Comparison of ENCODE assay signal across 1 cellular context in the genomic region with DNA sequence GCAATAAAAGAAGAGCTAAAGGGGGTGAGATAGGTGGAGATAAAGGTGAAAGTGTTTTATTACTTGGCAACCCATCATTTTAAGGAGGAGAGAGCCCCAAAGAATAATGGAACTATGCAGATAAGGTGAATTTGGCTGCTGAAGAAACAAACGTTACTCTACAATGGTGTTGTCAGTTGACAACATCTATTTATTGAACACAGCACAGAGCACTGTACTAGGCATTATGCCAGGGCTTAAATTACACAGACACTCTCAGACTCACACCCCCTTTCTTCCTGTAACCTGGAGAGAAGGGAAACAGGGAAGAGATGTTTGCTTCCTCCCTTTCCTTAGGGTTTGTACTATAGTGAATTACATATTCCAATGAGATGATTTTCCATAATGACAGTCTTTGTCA.
TF ChIP-seq lines count a peak whose summit lies in the region.

No MANE protein-coding gene starts in this region.

TF ChIP-seq in HEK293, 187 proteins besides CTCF, POLR2A, EP300 and RAD21 (continued from another document):
- TF ChIP-seq, protein P1, sequence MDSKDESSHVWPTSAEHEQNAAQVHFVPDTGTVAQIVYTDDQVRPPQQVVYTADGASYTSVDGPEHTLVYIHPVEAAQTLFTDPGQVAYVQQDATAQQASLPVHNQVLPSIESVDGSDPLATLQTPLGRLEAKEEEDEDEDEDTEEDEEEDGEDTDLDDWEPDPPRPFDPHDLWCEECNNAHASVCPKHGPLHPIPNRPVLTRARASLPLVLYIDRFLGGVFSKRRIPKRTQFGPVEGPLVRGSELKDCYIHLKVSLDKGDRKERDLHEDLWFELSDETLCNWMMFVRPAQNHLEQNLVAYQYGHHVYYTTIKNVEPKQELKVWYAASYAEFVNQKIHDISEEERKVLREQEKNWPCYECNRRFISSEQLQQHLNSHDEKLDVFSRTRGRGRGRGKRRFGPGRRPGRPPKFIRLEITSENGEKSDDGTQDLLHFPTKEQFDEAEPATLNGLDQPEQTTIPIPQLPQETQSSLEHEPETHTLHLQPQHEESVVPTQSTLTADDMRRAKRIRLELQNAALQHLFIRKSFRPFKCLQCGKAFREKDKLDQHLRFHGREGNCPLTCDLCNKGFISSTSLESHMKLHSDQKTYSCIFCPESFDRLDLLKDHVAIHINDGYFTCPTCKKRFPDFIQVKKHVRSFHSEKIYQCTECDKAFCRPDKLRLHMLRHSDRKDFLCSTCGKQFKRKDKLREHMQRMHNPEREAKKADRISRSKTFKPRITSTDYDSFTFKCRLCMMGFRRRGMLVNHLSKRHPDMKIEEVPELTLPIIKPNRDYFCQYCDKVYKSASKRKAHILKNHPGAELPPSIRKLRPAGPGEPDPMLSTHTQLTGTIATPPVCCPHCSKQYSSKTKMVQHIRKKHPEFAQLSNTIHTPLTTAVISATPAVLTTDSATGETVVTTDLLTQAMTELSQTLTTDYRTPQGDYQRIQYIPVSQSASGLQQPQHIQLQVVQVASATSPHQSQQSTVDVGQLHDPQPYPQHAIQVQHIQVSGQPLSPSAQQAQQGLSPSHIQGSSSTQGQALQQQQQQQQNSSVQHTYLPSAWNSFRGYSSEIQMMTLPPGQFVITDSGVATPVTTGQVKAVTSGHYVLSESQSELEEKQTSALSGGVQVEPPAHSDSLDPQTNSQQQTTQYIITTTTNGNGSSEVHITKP (tag by site-specific recombination; IDR thresholded peaks at IDR 0.05): peak; percentile 53
- no peak for TF ChIP-seq KLF8 (tag by site-specific recombination; IDR thresholded peaks at IDR 0.05)
- TF ChIP-seq, protein P2, sequence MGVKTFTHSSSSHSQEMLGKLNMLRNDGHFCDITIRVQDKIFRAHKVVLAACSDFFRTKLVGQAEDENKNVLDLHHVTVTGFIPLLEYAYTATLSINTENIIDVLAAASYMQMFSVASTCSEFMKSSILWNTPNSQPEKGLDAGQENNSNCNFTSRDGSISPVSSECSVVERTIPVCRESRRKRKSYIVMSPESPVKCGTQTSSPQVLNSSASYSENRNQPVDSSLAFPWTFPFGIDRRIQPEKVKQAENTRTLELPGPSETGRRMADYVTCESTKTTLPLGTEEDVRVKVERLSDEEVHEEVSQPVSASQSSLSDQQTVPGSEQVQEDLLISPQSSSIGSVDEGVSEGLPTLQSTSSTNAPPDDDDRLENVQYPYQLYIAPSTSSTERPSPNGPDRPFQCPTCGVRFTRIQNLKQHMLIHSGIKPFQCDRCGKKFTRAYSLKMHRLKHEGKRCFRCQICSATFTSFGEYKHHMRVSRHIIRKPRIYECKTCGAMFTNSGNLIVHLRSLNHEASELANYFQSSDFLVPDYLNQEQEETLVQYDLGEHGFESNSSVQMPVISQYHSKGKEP (tag by site-specific recombination; IDR thresholded peaks at IDR 0.05): no peak
- TF ChIP-seq, protein P3, sequence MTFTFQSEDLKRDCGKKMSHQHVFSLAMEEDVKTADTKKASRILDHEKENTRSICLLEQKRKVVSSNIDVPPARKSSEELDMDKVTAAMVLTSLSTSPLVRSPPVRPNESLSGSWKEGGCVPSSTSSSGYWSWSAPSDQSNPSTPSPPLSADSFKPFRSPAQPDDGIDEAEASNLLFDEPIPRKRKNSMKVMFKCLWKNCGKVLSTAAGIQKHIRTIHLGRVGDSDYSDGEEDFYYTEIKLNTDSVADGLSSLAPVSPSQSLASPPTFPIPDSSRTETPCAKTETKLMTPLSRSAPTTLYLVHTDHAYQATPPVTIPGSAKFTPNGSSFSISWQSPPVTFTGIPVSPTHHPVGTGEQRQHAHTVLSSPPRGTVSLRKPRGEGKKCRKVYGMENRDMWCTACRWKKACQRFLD (tag by site-specific recombination; IDR thresholded peaks at IDR 0.05): no peak
